ENCODE assay signal across 15 cellular contexts in genomic region chr3:23728651-23729117, GRCh38.
DNase-seq lines count a peak whose midpoint lies in the region; ATAC-seq and TF ChIP-seq lines count a peak whose summit lies in the region.
"Had no signal": no experiment of that assay in that cellular context is flagged by ENCODE, and none has a peak within 500 bp of the region (broad histone marks: within the 10 kb centered on the region; RNA-seq: fewer than 3 reads in every experiment).

No MANE protein-coding gene starts in this region.

- H3K79me2 ChIP-seq in GM23338 (replicated peaks; ENCODE audit: insufficient read depth): no peaks in the 10 kb centered on the region

- peaks cover 14% of the 10 kb centered on the region for H3K4me1 Mint-ChIP-seq in GM23338
- peaks cover 18% of the 10 kb centered on the region for H3K4me1 Mint-ChIP-seq in nephron
- H3K4me1 Mint-ChIP-seq in activated naive CD4-positive, alpha-beta T cell treated with anti-CD3 and anti-CD28 coated beads for 36 hours (ENCODE audit: low read depth): peaks cover 9% of the 10 kb centered on the region

- no peaks in the 10 kb centered on the region for H3K36me3 ChIP-seq in GM23338 (ENCODE audit: insufficient read depth)
- H3K36me3 ChIP-seq in Panc1 (ENCODE audit: control insufficient read depth, insufficient read depth, low read length): no peaks in the 10 kb centered on the region
- H3K36me3 ChIP-seq: ovary had no signal

- H3K27ac Mint-ChIP-seq in GM23338 (no peak overlapping the region), nephron (peak overlapping the region; percentile 26 to 72 (median 69))
- no peak overlapping the region for H3K27ac Mint-ChIP-seq in activated naive CD4-positive, alpha-beta T cell treated with anti-CD3 and anti-CD28 coated beads for 36 hours
- H3K27ac Mint-ChIP-seq: B cell had no signal

- ATAC-seq in GM23338 (peak; percentile 94), Panc1 (peak; percentile 46; the same call in 1 of the 2 replicates), HG02884 (IDR thresholded peaks at IDR 0.05; ENCODE audit: unreplicated experiment) (no peak)
- no peak for ATAC-seq in stimulated activated naive CD8-positive, alpha-beta T cell treated with anti-CD3 and anti-CD28 coated beads, Interleukin-15, Interleukin-2, amounts not matched to agents 100 U/mL and 50 U/mL, for 24 hours
- ATAC-seq: mucosa of descending colon had no signal

- H3K4me1 ChIP-seq in GM23338 (ENCODE audit: insufficient read depth): peaks cover 15% of the 10 kb centered on the region
- no peaks in the 10 kb centered on the region for H3K4me1 ChIP-seq in Panc1 (ENCODE audit: control insufficient read depth, insufficient read depth, low read length)

- H2AFZ ChIP-seq in GM23338: peak overlapping the region; percentile 49

- H3K27ac ChIP-seq in GM23338 (ENCODE audit: low read depth): no peak overlapping the region
- H3K27ac ChIP-seq in Panc1 (ENCODE audit: low read length): no peak overlapping the region
- H3K27ac ChIP-seq: ovary had no signal

- H3K36me3 Mint-ChIP-seq in GM23338 (ENCODE audit: low read depth) (no peaks in the 10 kb centered on the region), nephron (ENCODE audit: low read depth) (no peaks in the 10 kb centered on the region)
- no peaks in the 10 kb centered on the region for H3K36me3 Mint-ChIP-seq in activated naive CD4-positive, alpha-beta T cell treated with anti-CD3 and anti-CD28 coated beads for 36 hours (ENCODE audit: low read depth)

- H4K20me1 ChIP-seq in GM23338 (replicated peaks; ENCODE audit: insufficient read depth): no peaks in the 10 kb centered on the region

- H3K27me3 ChIP-seq in GM23338 (ENCODE audit: insufficient read depth): no peaks in the 10 kb centered on the region
- H3K27me3 ChIP-seq in Panc1 (ENCODE audit: control insufficient read depth, insufficient read depth, low read length): no peaks in the 10 kb centered on the region
- H3K27me3 ChIP-seq: ovary had no signal

- no peak overlapping the region for H3K4me3 Mint-ChIP-seq in GM23338
- no peak overlapping the region for H3K4me3 Mint-ChIP-seq in nephron
- no peak overlapping the region for H3K4me3 Mint-ChIP-seq in activated naive CD4-positive, alpha-beta T cell treated with anti-CD3 and anti-CD28 coated beads for 36 hours
- H3K4me3 Mint-ChIP-seq: B cell had no signal

- POLR2A ChIA-PET in Panc1 (lab: Charles Lee): interaction anchor here (0.5 kb wide), 1 partner anchor 8 kb away, joined by 6 read pairs; no protein-coding TSS in a partner anchor

- in situ Hi-C loops in Panc1 (cut with HindIII; ENCODE audit: low pct_unique_long_range_greater_than_20kb, low sequenced_read_pairs): no loop called here

- no peak overlapping the region for H3K4me3 ChIP-seq in GM23338
- no peak overlapping the region for H3K4me3 ChIP-seq in Panc1 (ENCODE audit: low read depth in 2 of 2, low read length in 2 of 2)
- H3K4me3 ChIP-seq in epithelial cell of esophagus (ENCODE audit: low read length): no peak overlapping the region
- H3K4me3 ChIP-seq: mucosa of descending colon, ovary had no signal

- H3K9me3 ChIP-seq in Panc1 (ENCODE audit: control insufficient read depth, insufficient read depth, low read depth, low read length): no peaks in the 10 kb centered on the region
- H3K9me3 ChIP-seq: mucosa of descending colon, ovary had no signal

- H3K9me3 Mint-ChIP-seq in GM23338: no peaks in the 10 kb centered on the region
- no peaks in the 10 kb centered on the region for H3K9me3 Mint-ChIP-seq in nephron
- peaks cover 3% of the 10 kb centered on the region for H3K9me3 Mint-ChIP-seq in activated naive CD4-positive, alpha-beta T cell treated with anti-CD3 and anti-CD28 coated beads for 36 hours

- TF ChIP-seq CTCF in GM23338 (conservative IDR thresholded peaks at IDR 0.05; ENCODE audit: low read depth in 2 of 2) (no peak), Panc1 (IDR thresholded peaks at IDR 0.05) (no peak), epithelial cell of esophagus (IDR thresholded peaks at IDR 0.05; ENCODE audit: insufficient read depth, low read depth, low read length, missing control alignments) (no peak), nephron (IDR thresholded peaks at IDR 0.05; ENCODE audit: unreplicated experiment in 3 of 3) (no peak)

- DNase-seq in GM23338 (ENCODE audit: low spot score) (no peak), Panc1 (ENCODE audit: low read depth, low spot score) (no peak), epithelial cell of esophagus (ENCODE audit: low read depth) (peak; percentile 67), NOMO-1 treated with dmso at 0.1 percent for 144 hours (lab: John Stamatoyannopoulos, UW; ENCODE audit: unreplicated experiment) (no peak)
- DNase-seq in stimulated activated naive CD8-positive, alpha-beta T cell treated with anti-CD3 and anti-CD28 coated beads, Interleukin-15, Interleukin-2, amounts not matched to agents 100 U/mL and 50 U/mL, for 24 hours: no peak
- DNase-seq in activated naive CD4-positive, alpha-beta T cell treated with anti-CD3 and anti-CD28 coated beads for 36 hours: no peak
- DNase-seq: activated effector memory CD4-positive, alpha-beta T cell treated with Interleukin-2 at 50 U/mL for 16 hours; foreskin melanocyte; mucosa of descending colon; NCI-H1092; ovary; stimulated activated CD4-positive, alpha-beta T cell treated with anti-CD3 and anti-CD28 coated beads, Interleukin-12 subunit alpha, Interleukin-12 subunit beta, amount 100 ng/mL, for 4 hours had no signal

- CTCF ChIA-PET in Panc1 (lab: Charles Lee): no interaction called here
- CTCF ChIA-PET in activated naive CD4-positive, alpha-beta T cell treated with anti-CD3 and anti-CD28 coated beads for 36 hours (lab: Charles Lee): no interaction called here

- BruUV-seq in Panc1 (replicated peaks; lab: Mats Ljungman, UMichigan): no TSS peak

- H3K9me2 ChIP-seq in GM23338 (ENCODE audit: insufficient read depth): 0 out of 2 replicates have a peak, but pooled peaks cover 4% of the 10 kb centered on the region

- intact Hi-C loops in Panc1 (cut with micrococcal nuclease; ENCODE audit: unreplicated experiment): no loop called here
- intact Hi-C loops in activated naive CD4-positive, alpha-beta T cell treated with anti-CD3 and anti-CD28 coated beads for 36 hours (cut with micrococcal nuclease): loop anchor here (10.0 kb wide), 1 partner anchor 426 kb away; no protein-coding TSS in a partner anchor

- H3K27me3 Mint-ChIP-seq in GM23338 (ENCODE audit: insufficient read depth, low read depth, poor library complexity) (peaks cover 2% of the 10 kb centered on the region), nephron (ENCODE audit: low read depth) (peaks cover 13% of the 10 kb centered on the region)
- H3K27me3 Mint-ChIP-seq in activated naive CD4-positive, alpha-beta T cell treated with anti-CD3 and anti-CD28 coated beads for 36 hours (ENCODE audit: low read depth): no peaks in the 10 kb centered on the region
- H3K27me3 Mint-ChIP-seq: B cell had no signal

- no peaks in the 10 kb centered on the region for H3F3A ChIP-seq in GM23338 (replicated peaks; ENCODE audit: low read depth)

- no peak overlapping the region for H3K4me2 ChIP-seq in GM23338

TF ChIP-seq in GM23338, 12 proteins besides CTCF, POLR2A, EP300 and RAD21 (continues in another document):
- TF ChIP-seq ZNF331 (CRISPR knock-in tag; IDR thresholded peaks at IDR 0.05; ENCODE audit: low read depth): no peak

Comparison
In these comparisons a context has a peak if more than half of its experiments do, and no peak if none do; other contexts are left out.
1. ATAC-seq: peak in GM23338 (single experiment) and Panc1 (single experiment); none in stimulated activated naive CD8-positive, alpha-beta T cell treated with anti-CD3 and anti-CD28 coated beads, Interleukin-15, Interleukin-2, amounts not matched to agents 100 U/mL and 50 U/mL, for 24 hours (single experiment) and HG02884 (single experiment).
2. H3K27ac Mint-ChIP-seq: peak in nephron (3 of 3); none in GM23338 (single experiment) and activated naive CD4-positive, alpha-beta T cell treated with anti-CD3 and anti-CD28 coated beads for 36 hours (single experiment).